In genomic region chr15:72117698-72118399, GRCh38 we compare ENCODE assay signal across 8 cellular contexts. TPM values are rescaled to one million over a fixed set of nuclear protein-coding genes. Genes with fewer than 3 reads are reported as not detected.
DNase-seq lines count a peak whose midpoint lies in the region; ATAC-seq, FAIRE-seq and TF ChIP-seq lines count a peak whose summit lies in the region.

MYO9A (minus strand) TSS chr15:72118150; CDS start chr15:72046563, 71,587 bp downstream.

- peaks cover 34% of the 10 kb centered on the region for H3K79me2 ChIP-seq in PC-3 (ENCODE audit: low read length)

- peak within 1 kb of the TSS; percentile 97 for H3K4me2 ChIP-seq in PC-3 (ENCODE audit: low read length)

- intact Hi-C loops in PC-3 (cut with micrococcal nuclease): loop anchor here (10.0 kb wide), 1 partner anchor 83 kb away; no protein-coding TSS in a partner anchor

- H3K9ac ChIP-seq in PC-3 (ENCODE audit: low read length): peak within 1 kb of the TSS; percentile 97

- peak within 1 kb of the TSS; percentile 91 for H3K27ac ChIP-seq in PC-3 (ENCODE audit: low read length)

- POLR2A ChIA-PET in PC-3 (lab: Charles Lee; ENCODE audit: unreplicated experiment): no interaction called here

- no peaks in the 10 kb centered on the region for H3K36me3 ChIP-seq in PC-3 (ENCODE audit: low read depth, low read length)

- H2AFZ ChIP-seq in PC-3 (ENCODE audit: low read length): peak within 1 kb of the TSS; percentile 97

- no peaks in the 10 kb centered on the region for H3K27me3 ChIP-seq in PC-3 (ENCODE audit: low read length)

- CTCF ChIA-PET in PC-3 (lab: Charles Lee): interaction anchor here (0.5 kb wide), 1 partner anchor 374 kb away, joined by 5 read pairs; no protein-coding TSS in a partner anchor

- H3K4me3 ChIP-seq in Jurkat, Clone E6-1 (ENCODE audit: low read length): peak within 1 kb of the TSS; percentile 79
- peak within 1 kb of the TSS; percentile 78 for H3K4me3 ChIP-seq in PC-3 (ENCODE audit: low read length)
- peak within 1 kb of the TSS; percentile 94 for H3K4me3 ChIP-seq in epithelial cell of esophagus (ENCODE audit: low read length)

- peaks cover 10% of the 10 kb centered on the region; the same call in 1 of the 2 replicates for H3K4me1 ChIP-seq in PC-3 (ENCODE audit: insufficient read depth, low read length)

- BruUV-seq in PC-3 (replicated peaks; lab: Mats Ljungman, UMichigan): no TSS peak

- no peaks in the 10 kb centered on the region for H3K9me3 ChIP-seq in PC-3 (ENCODE audit: low read length)

- DNase-seq in D721Med (ENCODE audit: insufficient read length, low spot score) (peak; percentile 60), PC-3 (peak; percentile 98), activated T-cell treated with anti-CD3 and anti-CD28 coated beads for 48 hours (ENCODE audit: low read depth) (peak; percentile 99), epithelial cell of esophagus (ENCODE audit: low read depth) (peak; percentile 97), middle frontal gyrus (ENCODE audit: extremely low spot score, low spot score) (peak; percentile 92)
- DNase-seq in Jurkat, Clone E6-1 (ENCODE audit: low read depth, low spot score): peak; percentile 98
- DNase-seq in stimulated activated CD8-positive, alpha-beta memory T cell treated with anti-CD3 and anti-CD28 coated beads, Interleukin-2, amount 100 ng/mL, for 1 hour (ENCODE audit: low read depth in 2 of 2): peak; percentile 99

- ATAC-seq in GM21717 (IDR thresholded peaks at IDR 0.05; ENCODE audit: unreplicated experiment) (peak; percentile 57), PC-3 (peak; percentile 73)

- TF ChIP-seq CTCF in D721Med (IDR thresholded peaks at IDR 0.05; ENCODE audit: insufficient read depth, missing control alignments) (peak; percentile 4), PC-3 (conservative IDR thresholded peaks at IDR 0.05; ENCODE audit: low read depth, low read length) (no peak), epithelial cell of esophagus (IDR thresholded peaks at IDR 0.05; ENCODE audit: insufficient read depth, low read depth, low read length, missing control alignments) (no peak)

- H4K20me1 ChIP-seq in PC-3 (ENCODE audit: low read length): 0 out of 2 replicates have a peak, but pooled peaks cover 4% of the 10 kb centered on the region

- no peaks in the 10 kb centered on the region for H3F3A ChIP-seq in PC-3 (ENCODE audit: low read length, unreplicated experiment)

- H3K9me2 ChIP-seq in PC-3 (replicated peaks; ENCODE audit: low read length): no peaks in the 10 kb centered on the region

- FAIRE-seq in D721Med (lab: Jason Lieb, UNC): no peak

RNA-seq across cellular contexts. Expression of gene MYO9A, which starts in this region (rescaled TPM):
- polyA plus RNA-seq in Jurkat, Clone E6-1 (2012; ENCODE audit: insufficient read depth, insufficient read length): 8.2 TPM
- 14.3 and 18.3 TPM in 2 replicates for total RNA-seq in PC-3 (2014; rRNA removed)

Comparison
In these comparisons a context has a peak if more than half of its experiments do, and no peak if none do; other contexts are left out.
1. Peak in every context shown above with its lines: DNase-seq, ATAC-seq, H3K4me3 ChIP-seq and H3K27ac ChIP-seq.